In genomic region chr14:21526672-21527319, GRCh38 we compare ENCODE assay signal across 9 cellular contexts. TPM values are rescaled to one million over a fixed set of nuclear protein-coding genes. Genes with fewer than 3 reads are reported as not detected.
DNase-seq lines count a peak whose midpoint lies in the region; ATAC-seq and TF ChIP-seq lines count a peak whose summit lies in the region.
"Had no signal": no experiment of that assay in that cellular context is flagged by ENCODE, and none has a peak within 500 bp of the region (broad histone marks: within the 10 kb centered on the region; RNA-seq: fewer than 3 reads in every experiment).

No MANE protein-coding gene starts in this region.

- H3K4me3 Mint-ChIP-seq in activated naive CD4-positive, alpha-beta T cell treated with anti-CD3 and anti-CD28 coated beads, Interleukin-2, amount 50 U/mL, for 24 hours: peak overlapping the region; percentile 83

- no peaks in the 10 kb centered on the region for H3K27me3 ChIP-seq in RWPE2 (ENCODE audit: insufficient read depth, poor library complexity, severe bottlenecking)
- no peaks in the 10 kb centered on the region for H3K27me3 ChIP-seq in gastroesophageal sphincter

- no peak for DNase-seq in activated naive CD4-positive, alpha-beta T cell (lab: John Stamatoyannopoulos, UW)
- DNase-seq in RWPE2 (ENCODE audit: low spot score) (no peak), retina (peak; percentile 71), cerebellar nuclear complex (lab: John Stamatoyannopoulos, UW) (no peak), cerebellum (ENCODE audit: low spot score) (no peak), Kasumi-1 (lab: John Stamatoyannopoulos, UW) (no peak)

- no peaks in the 10 kb centered on the region for H3K36me3 ChIP-seq in RWPE2 (ENCODE audit: low read depth)
- peaks cover 0 to 21% of the 10 kb centered on the region in 2 donors for H3K36me3 ChIP-seq in gastroesophageal sphincter

- ATAC-seq in RWPE2 (ENCODE audit: low read depth): no peak
- ATAC-seq in gastroesophageal sphincter: no peak

- 10 to 13% methylated on average over 5 to 13 of the region's 13 CpGs for WGBS in gastroesophageal sphincter (ENCODE audit: low coverage in 1 of 2), 2 donors

- no peaks in the 10 kb centered on the region for H3K9me3 Mint-ChIP-seq in activated naive CD4-positive, alpha-beta T cell treated with anti-CD3 and anti-CD28 coated beads, Interleukin-2, amount 50 U/mL, for 24 hours

- TF ChIP-seq CTCF in RWPE2 (IDR thresholded peaks at IDR 0.05; ENCODE audit: poor library complexity, severe bottlenecking) (no peak), gastroesophageal sphincter (IDR thresholded peaks at IDR 0.05) (no peak)

- no peak for TF ChIP-seq POLR2A in gastroesophageal sphincter (IDR thresholded peaks at IDR 0.05)

- H3K36me3 Mint-ChIP-seq in activated naive CD4-positive, alpha-beta T cell treated with anti-CD3 and anti-CD28 coated beads, Interleukin-2, amount 50 U/mL, for 24 hours: no peaks in the 10 kb centered on the region

- H3K4me1 ChIP-seq in RWPE2 (ENCODE audit: insufficient read depth, poor library complexity, severe bottlenecking) (peaks cover 6% of the 10 kb centered on the region), gastroesophageal sphincter (peaks cover 0 to 26% (median 6%) of the 10 kb centered on the region in 3 donors)

- H3K4me1 Mint-ChIP-seq in activated naive CD4-positive, alpha-beta T cell treated with anti-CD3 and anti-CD28 coated beads, Interleukin-2, amount 50 U/mL, for 24 hours: peaks cover 22% of the 10 kb centered on the region

- H3K9me3 ChIP-seq in RWPE2 (ENCODE audit: severe bottlenecking) (no peaks in the 10 kb centered on the region), gastroesophageal sphincter (no peaks in the 10 kb centered on the region)

- TF ChIP-seq EP300 in gastroesophageal sphincter (IDR thresholded peaks at IDR 0.05): no peak

- H3K27me3 Mint-ChIP-seq in activated naive CD4-positive, alpha-beta T cell treated with anti-CD3 and anti-CD28 coated beads, Interleukin-2, amount 50 U/mL, for 24 hours: no peaks in the 10 kb centered on the region

- H3K4me3 ChIP-seq in RWPE2 (ENCODE audit: severe bottlenecking) (peak overlapping the region; percentile 52), gastroesophageal sphincter (peak overlapping the region; percentile 71 to 80)

- H3K27ac Mint-ChIP-seq in activated naive CD4-positive, alpha-beta T cell treated with anti-CD3 and anti-CD28 coated beads, Interleukin-2, amount 50 U/mL, for 24 hours: no peak overlapping the region

- H3K27ac ChIP-seq in RWPE2 (ENCODE audit: poor library complexity, severe bottlenecking): no peak overlapping the region
- peak overlapping the region; percentile 22 to 85 (median 82) for H3K27ac ChIP-seq in gastroesophageal sphincter

RNA-seq across cellular contexts. Expression of gene SALL2, which starts 0.7 kb away (rescaled TPM):
- total RNA-seq in gastroesophageal sphincter: 10 to 100 TPM; 14.7 to 23.8 (median 21.8) TPM
- total RNA-seq in cerebellum: 23.7 TPM

RNA-seq across cellular contexts. Expression of gene METTL3, which starts 15.7 kb away (rescaled TPM):
- 10 to 100 TPM; 31.9 to 73.0 (median 48.6) TPM for total RNA-seq in gastroesophageal sphincter
- 77.7 TPM for total RNA-seq in cerebellum

RNA-seq across cellular contexts. Expression of gene TOX4, which starts 49.8 kb away (rescaled TPM):
- total RNA-seq in gastroesophageal sphincter: 10 to 100 TPM; 39.8 to 82.4 (median 62.3) TPM
- total RNA-seq in cerebellum: 32.8 TPM

RNA-seq across cellular contexts. Expression of gene RAB2B, which starts 50.0 kb away (rescaled TPM):
- total RNA-seq in gastroesophageal sphincter: 10 to 100 TPM; 28.3 to 44.8 (median 29.7) TPM
- 33.9 TPM for total RNA-seq in cerebellum

RNA-seq across cellular contexts. Expression of gene OR10G3, which starts 53.1 kb away (rescaled TPM):
- not detected for total RNA-seq in gastroesophageal sphincter
- not detected for total RNA-seq in cerebellum
- total RNA-seq: dermis microvascular lymphatic vessel endothelial cell had no signal
